13 cellular contexts compared by ENCODE assay signal in the genomic region with DNA sequence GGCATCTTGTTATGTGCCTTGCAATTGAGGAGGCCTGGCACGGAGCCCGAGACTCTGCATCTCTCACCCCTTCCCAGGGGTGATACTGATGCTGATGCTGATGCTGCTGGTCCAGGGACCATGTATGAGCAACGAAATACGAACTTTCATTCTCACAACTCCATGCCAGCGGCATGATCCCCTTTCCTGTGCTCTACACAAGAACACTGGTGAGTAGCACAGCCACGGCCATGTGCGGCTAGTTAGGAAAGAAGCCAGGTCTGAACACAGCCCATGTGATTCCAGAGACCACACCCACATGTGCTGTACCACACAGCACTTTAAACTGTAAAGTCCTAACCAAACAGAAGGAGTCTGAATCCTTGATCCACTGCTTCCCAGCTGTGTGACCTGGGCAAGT. TPM values are rescaled to one million over a fixed set of nuclear protein-coding genes. Genes with fewer than 3 reads are reported as not detected.
DNase-seq lines count a peak whose midpoint lies in the region; ATAC-seq and TF ChIP-seq lines count a peak whose summit lies in the region.
"Had no signal": no experiment of that assay in that cellular context is flagged by ENCODE, and none has a peak within 500 bp of the region (broad histone marks: within the 10 kb centered on the region; RNA-seq: fewer than 3 reads in every experiment).

No MANE protein-coding gene starts in this region.

- no peak overlapping the region for H4K8ac ChIP-seq in neuronal stem cell (ENCODE audit: low read depth, low read length)

- H3K4me2 ChIP-seq in neuronal stem cell (ENCODE audit: insufficient read depth, low read length, poor library complexity, severe bottlenecking) = no peak overlapping the region

- no peaks in the 10 kb centered on the region for H3K79me1 ChIP-seq in neuronal stem cell (ENCODE audit: low read depth, low read length)

- H2BK12ac ChIP-seq in neuronal stem cell (ENCODE audit: low read length) = no peak overlapping the region

- H2BK5ac ChIP-seq in neuronal stem cell (ENCODE audit: low read length) = no peak overlapping the region

- H3K18ac ChIP-seq in neuronal stem cell (ENCODE audit: low read length) = peak overlapping the region; percentile 30

- H3K4me1 ChIP-seq in neuronal stem cell (ENCODE audit: control insufficient read depth in 2 of 2, insufficient read depth in 1 of 2, low read depth in 1 of 2, low read length in 2 of 2) = peaks cover 3 to 30% of the 10 kb centered on the region in 2 donors
- peaks cover 9% of the 10 kb centered on the region for H3K4me1 ChIP-seq in foreskin keratinocyte
- H3K4me1 ChIP-seq: left lung had no signal

- no peak overlapping the region for H3K9ac ChIP-seq in neuronal stem cell (ENCODE audit: low read depth, low read length, poor library complexity)

- no peaks in the 10 kb centered on the region for H3K9me3 ChIP-seq in neuronal stem cell (replicated peaks in 1 of 2; ENCODE audit: control insufficient read depth in 2 of 2, insufficient read depth in 1 of 2, low read depth in 1 of 2, low read length in 2 of 2)
- H3K9me3 ChIP-seq: left lung, suprapubic skin had no signal

- H3K36me3 ChIP-seq in neuronal stem cell (replicated peaks in 1 of 2; ENCODE audit: control insufficient read depth in 2 of 2, insufficient read depth in 2 of 2, low read length in 2 of 2) = no peaks in the 10 kb centered on the region
- H3K36me3 ChIP-seq: suprapubic skin had no signal

- no peak for ATAC-seq in foreskin keratinocyte
- ATAC-seq: left lung, WTC11 had no signal

- no peak overlapping the region for H2AFZ ChIP-seq in neuronal stem cell (ENCODE audit: low read length)

- no peak overlapping the region for H3K4ac ChIP-seq in neuronal stem cell (ENCODE audit: low read length)

- no peak overlapping the region for H2BK120ac ChIP-seq in neuronal stem cell (ENCODE audit: low read depth, low read length)

- peak; percentile 42 for DNase-seq in ELR (ENCODE audit: low read depth)
- peak; percentile 14 for DNase-seq in NCI-H2171 (lab: John Stamatoyannopoulos, UW)
- DNase-seq in fibroblast of gingiva (ENCODE audit: low read depth) = peak; percentile 30
- no peak for DNase-seq in neuronal stem cell (ENCODE audit: low spot score)
- DNase-seq in foreskin keratinocyte = no peak
- no peak for DNase-seq in activated naive CD4-positive, alpha-beta T cell treated with Interleukin-2 at 50 U/mL for 16 hours
- DNase-seq in NCI-H524 treated with DMSO at 0.1 percent for 48 hours (lab: John Stamatoyannopoulos, UW) = no peak
- DNase-seq: activated CD8-positive, alpha-beta memory T cell treated with anti-CD3 and anti-CD28 coated beads, Interleukin-2, amount 50 U/mL, for 4 hours; activated naive CD8-positive, alpha-beta T cell treated with anti-CD3 and anti-CD28 coated beads for 36 hours; left lung; nephron progenitor cell had no signal

- TF ChIP-seq CTCF in foreskin keratinocyte (conservative IDR thresholded peaks at IDR 0.05) = no peak

- H2BK15ac ChIP-seq in neuronal stem cell (ENCODE audit: low read length) = no peak overlapping the region

- H3K27me3 ChIP-seq in neuronal stem cell (ENCODE audit: control insufficient read depth in 3 of 3, insufficient read depth in 3 of 3, low read depth in 1 of 3, low read length in 3 of 3) = peaks cover 0 to 21% (median 0%) of the 10 kb centered on the region in 3 experiments
- H3K27me3 ChIP-seq in foreskin keratinocyte = no peaks in the 10 kb centered on the region
- H3K27me3 ChIP-seq: left lung had no signal

- H4K91ac ChIP-seq in neuronal stem cell (ENCODE audit: low read depth, low read length, poor library complexity) = no peak overlapping the region

- H3K23ac ChIP-seq in neuronal stem cell (ENCODE audit: low read depth, low read length, poor library complexity) = no peak overlapping the region

- no CpG with 5 or more reads among the region's 7 CpGs for WGBS in neuronal stem cell (ENCODE audit: extremely low coverage in 2 of 2, insufficient read length in 2 of 2, insufficient replicate concordance in 1 of 2), 2 donors

- no peak overlapping the region for H3K14ac ChIP-seq in neuronal stem cell (ENCODE audit: low read length)

- no peak overlapping the region for H2AK5ac ChIP-seq in neuronal stem cell (ENCODE audit: low read depth, low read length)

- no peak overlapping the region for H3K4me3 ChIP-seq in neuronal stem cell (ENCODE audit: low read length in 2 of 2)
- H3K4me3 ChIP-seq: left lung, suprapubic skin had no signal

- H3K27ac ChIP-seq in neuronal stem cell (replicated peaks; ENCODE audit: low read length) (no peak overlapping the region), foreskin keratinocyte (no peak overlapping the region)
- H3K27ac ChIP-seq: left lung, suprapubic skin had no signal

RNA-seq across cellular contexts. Expression of gene ACAA2, which starts 32.9 kb away (rescaled TPM):
- polyA plus RNA-seq in neuronal stem cell (2013, experiment 1 of 2) = 32.3 TPM
- polyA plus RNA-seq in neuronal stem cell (2013, experiment 2 of 2) = 32.1 TPM
- total RNA-seq in foreskin keratinocyte = 12.0 and 15.4 TPM in 2 replicates
- polyA plus RNA-seq in foreskin keratinocyte = 9.5 and 15.3 TPM in 2 replicates

Comparison
In these comparisons a context has a peak if more than half of its experiments do, and no peak if none do; other contexts are left out.
1. DNase-seq: peak in ELR (single experiment), NCI-H2171 (single experiment) and fibroblast of gingiva (single experiment); none in neuronal stem cell (single experiment), foreskin keratinocyte (0 of 2), activated naive CD4-positive, alpha-beta T cell treated with Interleukin-2 at 50 U/mL for 16 hours (single experiment) and NCI-H524 treated with DMSO at 0.1 percent for 48 hours (single experiment).